1 cellular context compared by ENCODE assay signal in genomic region chr6:18155864-18156396, GRCh38.
TF ChIP-seq lines count a peak whose summit lies in the region.

No MANE protein-coding gene starts in this region.

TF ChIP-seq in GM12878, 131 proteins besides CTCF, POLR2A, EP300 and RAD21 (continued from another document and continues in another):
- TF ChIP-seq NFIC (IDR thresholded peaks at IDR 0.05; ENCODE audit: low read depth, low read length): peak; percentile 65; the same call in 1 of the 2 replicates
- TF ChIP-seq, protein P1, sequence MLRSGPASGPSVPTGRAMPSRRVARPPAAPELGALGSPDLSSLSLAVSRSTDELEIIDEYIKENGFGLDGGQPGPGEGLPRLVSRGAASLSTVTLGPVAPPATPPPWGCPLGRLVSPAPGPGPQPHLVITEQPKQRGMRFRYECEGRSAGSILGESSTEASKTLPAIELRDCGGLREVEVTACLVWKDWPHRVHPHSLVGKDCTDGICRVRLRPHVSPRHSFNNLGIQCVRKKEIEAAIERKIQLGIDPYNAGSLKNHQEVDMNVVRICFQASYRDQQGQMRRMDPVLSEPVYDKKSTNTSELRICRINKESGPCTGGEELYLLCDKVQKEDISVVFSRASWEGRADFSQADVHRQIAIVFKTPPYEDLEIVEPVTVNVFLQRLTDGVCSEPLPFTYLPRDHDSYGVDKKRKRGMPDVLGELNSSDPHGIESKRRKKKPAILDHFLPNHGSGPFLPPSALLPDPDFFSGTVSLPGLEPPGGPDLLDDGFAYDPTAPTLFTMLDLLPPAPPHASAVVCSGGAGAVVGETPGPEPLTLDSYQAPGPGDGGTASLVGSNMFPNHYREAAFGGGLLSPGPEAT (IDR thresholded peaks at IDR 0.05; ENCODE audit: low read depth): peak; percentile 70; the same call in 1 of the 2 replicates
- TF ChIP-seq EED (IDR thresholded peaks at IDR 0.05; ENCODE audit: low read depth): peak; percentile 89
- TF ChIP-seq IKZF2 (IDR thresholded peaks at IDR 0.05): peak; percentile 53 to 67; a peak in 2 of 4 replicates
- TF ChIP-seq, protein P2, sequence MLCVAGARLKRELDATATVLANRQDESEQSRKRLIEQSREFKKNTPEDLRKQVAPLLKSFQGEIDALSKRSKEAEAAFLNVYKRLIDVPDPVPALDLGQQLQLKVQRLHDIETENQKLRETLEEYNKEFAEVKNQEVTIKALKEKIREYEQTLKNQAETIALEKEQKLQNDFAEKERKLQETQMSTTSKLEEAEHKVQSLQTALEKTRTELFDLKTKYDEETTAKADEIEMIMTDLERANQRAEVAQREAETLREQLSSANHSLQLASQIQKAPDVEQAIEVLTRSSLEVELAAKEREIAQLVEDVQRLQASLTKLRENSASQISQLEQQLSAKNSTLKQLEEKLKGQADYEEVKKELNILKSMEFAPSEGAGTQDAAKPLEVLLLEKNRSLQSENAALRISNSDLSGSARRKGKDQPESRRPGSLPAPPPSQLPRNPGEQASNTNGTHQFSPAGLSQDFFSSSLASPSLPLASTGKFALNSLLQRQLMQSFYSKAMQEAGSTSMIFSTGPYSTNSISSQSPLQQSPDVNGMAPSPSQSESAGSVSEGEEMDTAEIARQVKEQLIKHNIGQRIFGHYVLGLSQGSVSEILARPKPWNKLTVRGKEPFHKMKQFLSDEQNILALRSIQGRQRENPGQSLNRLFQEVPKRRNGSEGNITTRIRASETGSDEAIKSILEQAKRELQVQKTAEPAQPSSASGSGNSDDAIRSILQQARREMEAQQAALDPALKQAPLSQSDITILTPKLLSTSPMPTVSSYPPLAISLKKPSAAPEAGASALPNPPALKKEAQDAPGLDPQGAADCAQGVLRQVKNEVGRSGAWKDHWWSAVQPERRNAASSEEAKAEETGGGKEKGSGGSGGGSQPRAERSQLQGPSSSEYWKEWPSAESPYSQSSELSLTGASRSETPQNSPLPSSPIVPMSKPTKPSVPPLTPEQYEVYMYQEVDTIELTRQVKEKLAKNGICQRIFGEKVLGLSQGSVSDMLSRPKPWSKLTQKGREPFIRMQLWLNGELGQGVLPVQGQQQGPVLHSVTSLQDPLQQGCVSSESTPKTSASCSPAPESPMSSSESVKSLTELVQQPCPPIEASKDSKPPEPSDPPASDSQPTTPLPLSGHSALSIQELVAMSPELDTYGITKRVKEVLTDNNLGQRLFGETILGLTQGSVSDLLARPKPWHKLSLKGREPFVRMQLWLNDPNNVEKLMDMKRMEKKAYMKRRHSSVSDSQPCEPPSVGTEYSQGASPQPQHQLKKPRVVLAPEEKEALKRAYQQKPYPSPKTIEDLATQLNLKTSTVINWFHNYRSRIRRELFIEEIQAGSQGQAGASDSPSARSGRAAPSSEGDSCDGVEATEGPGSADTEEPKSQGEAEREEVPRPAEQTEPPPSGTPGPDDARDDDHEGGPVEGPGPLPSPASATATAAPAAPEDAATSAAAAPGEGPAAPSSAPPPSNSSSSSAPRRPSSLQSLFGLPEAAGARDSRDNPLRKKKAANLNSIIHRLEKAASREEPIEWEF (IDR thresholded peaks at IDR 0.05; ENCODE audit: insufficient replicate concordance, low read depth, low read length): no peak
- TF ChIP-seq CREB1 (IDR thresholded peaks at IDR 0.05; ENCODE audit: low read depth): peak; percentile 45
- no peak for TF ChIP-seq ZBTB33 (IDR thresholded peaks at IDR 0.05)
- TF ChIP-seq NBN (IDR thresholded peaks at IDR 0.05): peak; percentile 46; the same call in 1 of the 2 replicates
- TF ChIP-seq YY1 (IDR thresholded peaks at IDR 0.05; ENCODE audit: low read depth, low read length): no peak
- TF ChIP-seq, protein P3, sequence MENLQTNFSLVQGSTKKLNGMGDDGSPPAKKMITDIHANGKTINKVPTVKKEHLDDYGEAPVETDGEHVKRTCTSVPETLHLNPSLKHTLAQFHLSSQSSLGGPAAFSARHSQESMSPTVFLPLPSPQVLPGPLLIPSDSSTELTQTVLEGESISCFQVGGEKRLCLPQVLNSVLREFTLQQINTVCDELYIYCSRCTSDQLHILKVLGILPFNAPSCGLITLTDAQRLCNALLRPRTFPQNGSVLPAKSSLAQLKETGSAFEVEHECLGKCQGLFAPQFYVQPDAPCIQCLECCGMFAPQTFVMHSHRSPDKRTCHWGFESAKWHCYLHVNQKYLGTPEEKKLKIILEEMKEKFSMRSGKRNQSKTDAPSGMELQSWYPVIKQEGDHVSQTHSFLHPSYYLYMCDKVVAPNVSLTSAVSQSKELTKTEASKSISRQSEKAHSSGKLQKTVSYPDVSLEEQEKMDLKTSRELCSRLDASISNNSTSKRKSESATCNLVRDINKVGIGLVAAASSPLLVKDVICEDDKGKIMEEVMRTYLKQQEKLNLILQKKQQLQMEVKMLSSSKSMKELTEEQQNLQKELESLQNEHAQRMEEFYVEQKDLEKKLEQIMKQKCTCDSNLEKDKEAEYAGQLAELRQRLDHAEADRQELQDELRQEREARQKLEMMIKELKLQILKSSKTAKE (IDR thresholded peaks at IDR 0.05; ENCODE audit: low read depth, poor library complexity, severe bottlenecking): peak; percentile 33
- TF ChIP-seq POLR2AphosphoS2 (IDR thresholded peaks at IDR 0.05; ENCODE audit: low read depth, low read length): no peak
- TF ChIP-seq NFYA (IDR thresholded peaks at IDR 0.05; ENCODE audit: borderline replicate concordance, low read depth, low read length): no peak
- no peak for TF ChIP-seq RELA (IDR thresholded peaks at IDR 0.05; ENCODE audit: borderline replicate concordance, partially characterized antibody)
- no peak for TF ChIP-seq GATAD2B (conservative IDR thresholded peaks at IDR 0.05; ENCODE audit: low read depth)
- no peak for TF ChIP-seq SUPT20H (IDR thresholded peaks at IDR 0.05; ENCODE audit: borderline replicate concordance, control insufficient read depth, low read depth, low read length)
- TF ChIP-seq ETV6 (conservative IDR thresholded peaks at IDR 0.05 in 1 of 2, IDR thresholded peaks at IDR 0.05 in 1 of 2; ENCODE audit: borderline replicate concordance in 1 of 2, low read depth in 1 of 2): peak in 1 of 2 experiments; percentile 78; a peak in 2 of 4 replicates
- no peak for TF ChIP-seq USF1 (IDR thresholded peaks at IDR 0.05; ENCODE audit: borderline replicate concordance, extremely low read length, insufficient read depth, low read depth, low read length)
- TF ChIP-seq MLLT1 (IDR thresholded peaks at IDR 0.05): no peak
- peak; percentile 92; the same call in 1 of the 2 replicates for TF ChIP-seq PAX5 (IDR thresholded peaks at IDR 0.05; ENCODE audit: borderline replicate concordance, low read depth, low read length)
- 0 out of 2 replicates have a peak, but pooled peaks have one; percentile 36 for TF ChIP-seq MEF2A (IDR thresholded peaks at IDR 0.05; ENCODE audit: insufficient read depth, low read depth, low read length)
- TF ChIP-seq RUNX3 (IDR thresholded peaks at IDR 0.05; ENCODE audit: low read length): peak; percentile 75
- TF ChIP-seq, protein P4, sequence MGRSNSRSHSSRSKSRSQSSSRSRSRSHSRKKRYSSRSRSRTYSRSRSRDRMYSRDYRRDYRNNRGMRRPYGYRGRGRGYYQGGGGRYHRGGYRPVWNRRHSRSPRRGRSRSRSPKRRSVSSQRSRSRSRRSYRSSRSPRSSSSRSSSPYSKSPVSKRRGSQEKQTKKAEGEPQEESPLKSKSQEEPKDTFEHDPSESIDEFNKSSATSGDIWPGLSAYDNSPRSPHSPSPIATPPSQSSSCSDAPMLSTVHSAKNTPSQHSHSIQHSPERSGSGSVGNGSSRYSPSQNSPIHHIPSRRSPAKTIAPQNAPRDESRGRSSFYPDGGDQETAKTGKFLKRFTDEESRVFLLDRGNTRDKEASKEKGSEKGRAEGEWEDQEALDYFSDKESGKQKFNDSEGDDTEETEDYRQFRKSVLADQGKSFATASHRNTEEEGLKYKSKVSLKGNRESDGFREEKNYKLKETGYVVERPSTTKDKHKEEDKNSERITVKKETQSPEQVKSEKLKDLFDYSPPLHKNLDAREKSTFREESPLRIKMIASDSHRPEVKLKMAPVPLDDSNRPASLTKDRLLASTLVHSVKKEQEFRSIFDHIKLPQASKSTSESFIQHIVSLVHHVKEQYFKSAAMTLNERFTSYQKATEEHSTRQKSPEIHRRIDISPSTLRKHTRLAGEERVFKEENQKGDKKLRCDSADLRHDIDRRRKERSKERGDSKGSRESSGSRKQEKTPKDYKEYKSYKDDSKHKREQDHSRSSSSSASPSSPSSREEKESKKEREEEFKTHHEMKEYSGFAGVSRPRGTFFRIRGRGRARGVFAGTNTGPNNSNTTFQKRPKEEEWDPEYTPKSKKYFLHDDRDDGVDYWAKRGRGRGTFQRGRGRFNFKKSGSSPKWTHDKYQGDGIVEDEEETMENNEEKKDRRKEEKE (IDR thresholded peaks at IDR 0.05): no peak
- TF ChIP-seq MTA3 (IDR thresholded peaks at IDR 0.05; ENCODE audit: borderline replicate concordance, low read length): peak; percentile 62; the same call in 1 of the 2 replicates
- no peak for TF ChIP-seq CHD2 (IDR thresholded peaks at IDR 0.05; ENCODE audit: borderline replicate concordance, low read depth, low read length)
- no peak for TF ChIP-seq MYC (IDR thresholded peaks at IDR 0.05; ENCODE audit: insufficient read depth, insufficient read length, insufficient replicate concordance, low read length, severe bottlenecking)
- TF ChIP-seq TARDBP (IDR thresholded peaks at IDR 0.05; ENCODE audit: borderline replicate concordance): no peak
- TF ChIP-seq, protein P5, sequence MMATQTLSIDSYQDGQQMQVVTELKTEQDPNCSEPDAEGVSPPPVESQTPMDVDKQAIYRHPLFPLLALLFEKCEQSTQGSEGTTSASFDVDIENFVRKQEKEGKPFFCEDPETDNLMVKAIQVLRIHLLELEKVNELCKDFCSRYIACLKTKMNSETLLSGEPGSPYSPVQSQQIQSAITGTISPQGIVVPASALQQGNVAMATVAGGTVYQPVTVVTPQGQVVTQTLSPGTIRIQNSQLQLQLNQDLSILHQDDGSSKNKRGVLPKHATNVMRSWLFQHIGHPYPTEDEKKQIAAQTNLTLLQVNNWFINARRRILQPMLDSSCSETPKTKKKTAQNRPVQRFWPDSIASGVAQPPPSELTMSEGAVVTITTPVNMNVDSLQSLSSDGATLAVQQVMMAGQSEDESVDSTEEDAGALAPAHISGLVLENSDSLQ (IDR thresholded peaks at IDR 0.05): peak; percentile 66
- peak; percentile 42; the same call in 1 of the 2 replicates for TF ChIP-seq CREM (IDR thresholded peaks at IDR 0.05; ENCODE audit: low read depth)
- TF ChIP-seq ZNF274 (IDR thresholded peaks at IDR 0.05; ENCODE audit: insufficient read depth, insufficient read length): no peak
- TF ChIP-seq ZZZ3 (IDR thresholded peaks at IDR 0.05; ENCODE audit: control insufficient read depth, insufficient read length, low read depth): no peak
- TF ChIP-seq CBX3 (IDR thresholded peaks at IDR 0.05; ENCODE audit: borderline replicate concordance, low read depth): no peak
- no peak; the same call in 1 of the 2 replicates for TF ChIP-seq DPF2 (IDR thresholded peaks at IDR 0.05)
- TF ChIP-seq NR2F1 (conservative IDR thresholded peaks at IDR 0.05): no peak
- TF ChIP-seq BCL11A (IDR thresholded peaks at IDR 0.05; ENCODE audit: low read depth, low read length): no peak
- no peak for TF ChIP-seq ASH2L (IDR thresholded peaks at IDR 0.05; ENCODE audit: borderline replicate concordance, low read depth)
- peak; percentile 32; the same call in 1 of the 2 replicates for TF ChIP-seq MTA2 (IDR thresholded peaks at IDR 0.05; ENCODE audit: low read depth)
- 0 out of 2 replicates have a peak, but pooled peaks have one; percentile 16 for TF ChIP-seq GABPA (IDR thresholded peaks at IDR 0.05; ENCODE audit: low read depth)
- TF ChIP-seq TBL1XR1 (IDR thresholded peaks at IDR 0.05; ENCODE audit: low read depth, low read length): no peak
- peak; percentile 74 for TF ChIP-seq TCF12 (IDR thresholded peaks at IDR 0.05; ENCODE audit: low read depth, low read length)
- TF ChIP-seq BHLHE40 (IDR thresholded peaks at IDR 0.05; ENCODE audit: borderline replicate concordance in 1 of 2, low read depth in 2 of 2, low read length in 1 of 2): no peak
- no peak for TF ChIP-seq IRF5 (IDR thresholded peaks at IDR 0.05; ENCODE audit: borderline replicate concordance)
- TF ChIP-seq SMAD5 (IDR thresholded peaks at IDR 0.05; ENCODE audit: low read depth): no peak
